20 cellular contexts compared by ENCODE assay signal in the genomic region with DNA sequence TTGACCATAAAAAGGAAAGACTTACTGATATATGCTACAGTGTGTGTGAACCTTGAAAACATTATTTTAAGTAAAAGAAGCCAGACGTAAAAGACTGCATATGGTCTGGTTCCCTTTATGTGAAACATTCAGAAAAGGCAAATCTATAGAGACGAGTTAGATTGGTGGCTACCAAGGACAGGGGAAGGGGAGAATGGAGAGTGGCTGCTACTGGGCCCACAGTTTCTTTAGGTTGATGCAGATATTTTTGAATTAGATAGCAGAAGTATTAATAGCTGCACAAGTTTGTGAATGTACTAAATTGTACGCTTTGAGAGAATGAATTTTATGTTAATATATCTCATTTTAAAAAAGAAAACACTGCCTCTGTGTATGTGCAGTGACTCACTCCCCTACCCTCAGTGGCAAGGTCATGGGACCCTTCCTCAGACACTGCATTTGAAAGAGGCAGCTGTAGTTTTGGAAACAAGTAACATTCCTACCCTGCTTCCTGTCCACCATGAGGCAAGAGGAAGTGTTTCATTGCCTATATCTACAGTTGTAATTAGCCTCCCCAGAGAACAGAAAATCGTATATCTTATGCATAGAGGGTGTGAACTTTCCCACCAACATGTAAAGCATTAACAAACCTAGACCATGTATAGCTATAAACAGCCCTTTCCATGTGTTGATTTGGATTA. TPM values are rescaled to one million over a fixed set of nuclear protein-coding genes. Genes with fewer than 3 reads are reported as not detected.
DNase-seq lines count a peak whose midpoint lies in the region; ATAC-seq, FAIRE-seq and TF ChIP-seq lines count a peak whose summit lies in the region.
"Had no signal": no experiment of that assay in that cellular context is flagged by ENCODE, and none has a peak within 500 bp of the region (broad histone marks: within the 10 kb centered on the region; RNA-seq: fewer than 3 reads in every experiment).

No MANE protein-coding gene starts in this region.

- H4K20me1 ChIP-seq in Loucy (ENCODE audit: insufficient read depth, low read length, poor library complexity, severe bottlenecking): no peaks in the 10 kb centered on the region
- no peaks in the 10 kb centered on the region for H4K20me1 ChIP-seq in astrocyte (ENCODE audit: insufficient read depth, low read length)

- DNase-seq in activated CD4-positive, alpha-beta T cell treated with anti-CD3 and anti-CD28 coated beads for 36 hours: no peak
- no peak for DNase-seq in activated CD4-positive, alpha-beta T cell treated with anti-CD3 and anti-CD28 coated beads, Interleukin-2, amount 50 U/mL, for 48 hours
- DNase-seq in astrocyte (ENCODE audit: low read depth) (no peak), NCI-H524 treated with DMSO at 0.1 percent for 48 hours (lab: John Stamatoyannopoulos, UW) (no peak), NCI-H1105 (lab: John Stamatoyannopoulos, UW) (no peak), NCI-H2227 treated with DMSO at 0.1 percent for 48 hours (lab: John Stamatoyannopoulos, UW) (no peak)
- DNase-seq: Calu3; effector CD4-positive, alpha-beta T cell; NCI-H146; NCI-H446; Peyer's patch; sigmoid colon; stimulated activated naive CD8-positive, alpha-beta T cell treated with anti-CD3 and anti-CD28 coated beads, Interleukin-15, Interleukin-2, amounts not matched to agents 100 U/mL and 50 U/mL, for 24 hours; T-helper 1 cell had no signal

- H3K79me2 ChIP-seq in Loucy (ENCODE audit: insufficient read depth, low read length) (no peaks in the 10 kb centered on the region), astrocyte (ENCODE audit: insufficient read depth, low read length) (no peaks in the 10 kb centered on the region)

- H3K4me3 ChIP-seq in Loucy (ENCODE audit: low read length, poor library complexity, severe bottlenecking) (no peak overlapping the region), astrocyte (ENCODE audit: insufficient read depth, low read depth, low read length) (no peak overlapping the region)
- H3K4me3 ChIP-seq: A549, lung, neural progenitor cell, Peyer's patch, sigmoid colon, vagina had no signal

- H3K27ac Mint-ChIP-seq in activated CD4-positive, alpha-beta T cell treated with anti-CD3 and anti-CD28 coated beads for 36 hours: peak overlapping the region; percentile 48
- peak overlapping the region; percentile 31 for H3K27ac Mint-ChIP-seq in astrocyte (ENCODE audit: unreplicated experiment)
- peak overlapping the region in 2 of 3 experiments; percentile 30 to 45 for H3K27ac Mint-ChIP-seq in nephron
- H3K27ac Mint-ChIP-seq: neural progenitor cell had no signal

- H3K4me2 ChIP-seq in Loucy (ENCODE audit: low read depth, low read length, poor library complexity, severe bottlenecking) (peak overlapping the region; percentile 44), astrocyte (ENCODE audit: low read length) (no peak overlapping the region)
- H3K4me2 ChIP-seq: A549, neural progenitor cell had no signal

- H3K27ac ChIP-seq in astrocyte (ENCODE audit: low read depth, low read length): peak overlapping the region; percentile 41
- H3K27ac ChIP-seq: A549, neural progenitor cell, Peyer's patch, vagina had no signal

- intact Hi-C loops in activated CD4-positive, alpha-beta T cell treated with anti-CD3 and anti-CD28 coated beads for 36 hours (cut with DNase I, micrococcal nuclease): no loop called here

- no peaks in the 10 kb centered on the region for H3K9me2 ChIP-seq in Loucy (replicated peaks; ENCODE audit: low read depth, low read length)

- CTCF ChIA-PET in activated CD4-positive, alpha-beta T cell treated with anti-CD3 and anti-CD28 coated beads for 36 hours (lab: Charles Lee): interaction anchor here (0.5 to 1.1 kb wide), 3 partner anchors 18 to 88 kb away, joined by 3 read pairs; no protein-coding TSS in a partner anchor

- POLR2A ChIA-PET in activated CD4-positive, alpha-beta T cell treated with anti-CD3 and anti-CD28 coated beads for 36 hours (lab: Charles Lee): no interaction called here

- H3F3A ChIP-seq in Loucy (ENCODE audit: low read depth): no peaks in the 10 kb centered on the region; the same call in 1 of the 2 replicates

- H3K9me3 ChIP-seq in Loucy (ENCODE audit: insufficient read depth, low read depth, low read length): no peaks in the 10 kb centered on the region
- H3K9me3 ChIP-seq in astrocyte (ENCODE audit: insufficient read depth, low read depth, low read length): no peaks in the 10 kb centered on the region
- H3K9me3 ChIP-seq: A549, Peyer's patch, sigmoid colon, vagina had no signal

- H3K9ac ChIP-seq in Loucy (ENCODE audit: low read depth, low read length, poor library complexity, severe bottlenecking): peak overlapping the region; percentile 32
- H3K9ac ChIP-seq in astrocyte (ENCODE audit: low read length): no peak overlapping the region
- H3K9ac ChIP-seq: neural progenitor cell had no signal

- H3K4me3 Mint-ChIP-seq in activated CD4-positive, alpha-beta T cell treated with anti-CD3 and anti-CD28 coated beads for 36 hours: no peak overlapping the region
- H3K4me3 Mint-ChIP-seq in astrocyte (ENCODE audit: unreplicated experiment): no peak overlapping the region
- no peak overlapping the region for H3K4me3 Mint-ChIP-seq in nephron
- H3K4me3 Mint-ChIP-seq: neural progenitor cell had no signal

- peaks cover 26% of the 10 kb centered on the region for H3K4me1 Mint-ChIP-seq in activated CD4-positive, alpha-beta T cell treated with anti-CD3 and anti-CD28 coated beads for 36 hours
- H3K4me1 Mint-ChIP-seq in astrocyte (ENCODE audit: low read depth, unreplicated experiment) (peaks cover 22% of the 10 kb centered on the region), nephron (peaks cover 23% of the 10 kb centered on the region)
- H3K4me1 Mint-ChIP-seq: neural progenitor cell had no signal

- no peaks in the 10 kb centered on the region for H3K27me3 ChIP-seq in Loucy (ENCODE audit: insufficient read depth, low read length, poor library complexity, severe bottlenecking)
- H3K27me3 ChIP-seq in astrocyte (ENCODE audit: insufficient read depth, low read length): no peaks in the 10 kb centered on the region
- H3K27me3 ChIP-seq: neural progenitor cell, Peyer's patch, sigmoid colon, vagina had no signal

- H3K36me3 ChIP-seq in Loucy (ENCODE audit: insufficient read depth, low read length) (peaks cover 84% of the 10 kb centered on the region), astrocyte (ENCODE audit: insufficient read depth, low read length) (peaks cover 42% of the 10 kb centered on the region)
- H3K36me3 ChIP-seq: neural progenitor cell had no signal

- ATAC-seq in activated CD4-positive, alpha-beta T cell treated with anti-CD3 and anti-CD28 coated beads for 36 hours: no peak
- ATAC-seq: A549 had no signal

- no peaks in the 10 kb centered on the region for H3K27me3 Mint-ChIP-seq in activated CD4-positive, alpha-beta T cell treated with anti-CD3 and anti-CD28 coated beads for 36 hours
- H3K27me3 Mint-ChIP-seq in astrocyte (ENCODE audit: low read depth, unreplicated experiment) (no peaks in the 10 kb centered on the region), nephron (ENCODE audit: low read depth) (no peaks in the 10 kb centered on the region)

- FAIRE-seq in astrocyte (lab: Jason Lieb, UNC): no peak
- FAIRE-seq: A549 had no signal

- H3K9me3 Mint-ChIP-seq in activated CD4-positive, alpha-beta T cell treated with anti-CD3 and anti-CD28 coated beads for 36 hours (ENCODE audit: low read depth): no peaks in the 10 kb centered on the region
- H3K9me3 Mint-ChIP-seq in astrocyte (ENCODE audit: unreplicated experiment) (no peaks in the 10 kb centered on the region), nephron (no peaks in the 10 kb centered on the region)
- H3K9me3 Mint-ChIP-seq: neural progenitor cell had no signal

- H3K4me1 ChIP-seq in Loucy (ENCODE audit: insufficient read depth, low read length, poor library complexity, severe bottlenecking) (peaks cover 11% of the 10 kb centered on the region), astrocyte (ENCODE audit: insufficient read depth, low read length) (no peaks in the 10 kb centered on the region)
- H3K4me1 ChIP-seq: A549, Peyer's patch had no signal

- H3K36me3 Mint-ChIP-seq in activated CD4-positive, alpha-beta T cell treated with anti-CD3 and anti-CD28 coated beads for 36 hours (ENCODE audit: low read depth): peaks cover 58% of the 10 kb centered on the region
- H3K36me3 Mint-ChIP-seq in astrocyte (ENCODE audit: low read depth, unreplicated experiment) (peaks cover 30% of the 10 kb centered on the region), nephron (ENCODE audit: low read depth) (peaks cover 73% of the 10 kb centered on the region)

- H2AFZ ChIP-seq in Loucy (ENCODE audit: low read length) (no peak overlapping the region), astrocyte (ENCODE audit: low read depth, low read length) (no peak overlapping the region)
- H2AFZ ChIP-seq: neural progenitor cell had no signal

- TF ChIP-seq CTCF in Loucy (conservative IDR thresholded peaks at IDR 0.05; ENCODE audit: low read length) (no peak), astrocyte (IDR thresholded peaks at IDR 0.05; ENCODE audit: insufficient read depth, low read depth, low read length) (no peak), nephron (IDR thresholded peaks at IDR 0.05; ENCODE audit: unreplicated experiment in 3 of 3) (no peak)

RNA-seq across cellular contexts. Expression of a gene that starts 29.8 kb away (rescaled TPM):
- 1 to 10 TPM; 2.3 to 2.5 TPM for total RNA-seq in activated CD4-positive, alpha-beta T cell treated with anti-CD3 and anti-CD28 coated beads for 36 hours
- total RNA-seq in astrocyte: 42.7 and 52.4 TPM in 2 replicates

RNA-seq across cellular contexts. Expression of a gene that starts 43.8 kb away (rescaled TPM):
- under 1 TPM; 0.11 TPM for total RNA-seq in activated CD4-positive, alpha-beta T cell treated with anti-CD3 and anti-CD28 coated beads for 36 hours
- 0.27 TPM in 1 of 2 replicates, not detected in the other for total RNA-seq in astrocyte
- total RNA-seq: Calu3 had no signal

Comparison
In these comparisons a context has a peak if more than half of its experiments do, and no peak if none do; other contexts are left out.
1. RNA of a gene that starts 29.8 kb away (total RNA-seq): 42.7 to 52.4 TPM in astrocyte; 2.3 to 2.5 TPM in activated CD4-positive, alpha-beta T cell treated with anti-CD3 and anti-CD28 coated beads for 36 hours; every median in the first group is over 10 times any median in the second.
2. Peak in every context shown above with its lines, with median percentiles within 50 percentile points of each other: H3K27ac Mint-ChIP-seq.